ENCODE assay signal across 1 cellular context in genomic region chr11:8698379-8698851, GRCh38.
TF ChIP-seq lines count a peak whose summit lies in the region.

No MANE protein-coding gene starts in this region.

TF ChIP-seq in GM23338, 12 proteins besides CTCF, POLR2A, EP300 and RAD21 (continued from another document):
- TF ChIP-seq ZNF462 (CRISPR knock-in tag; IDR thresholded peaks at IDR 0.05), result no peak
- no peak; the same call in 1 of the 2 replicates for TF ChIP-seq CREB1 (CRISPR knock-in tag; IDR thresholded peaks at IDR 0.05; ENCODE audit: low read depth)
- TF ChIP-seq ZNF331 (CRISPR knock-in tag; IDR thresholded peaks at IDR 0.05; ENCODE audit: low read depth), result no peak
- no peak for TF ChIP-seq JUNB (IDR thresholded peaks at IDR 0.05; ENCODE audit: unreplicated experiment)
- TF ChIP-seq POLR2AphosphoS5 (IDR thresholded peaks at IDR 0.05; ENCODE audit: low read depth), result no peak
TF ChIP-seq in GM23338: peak in this region for 0.
